In the genomic region with DNA sequence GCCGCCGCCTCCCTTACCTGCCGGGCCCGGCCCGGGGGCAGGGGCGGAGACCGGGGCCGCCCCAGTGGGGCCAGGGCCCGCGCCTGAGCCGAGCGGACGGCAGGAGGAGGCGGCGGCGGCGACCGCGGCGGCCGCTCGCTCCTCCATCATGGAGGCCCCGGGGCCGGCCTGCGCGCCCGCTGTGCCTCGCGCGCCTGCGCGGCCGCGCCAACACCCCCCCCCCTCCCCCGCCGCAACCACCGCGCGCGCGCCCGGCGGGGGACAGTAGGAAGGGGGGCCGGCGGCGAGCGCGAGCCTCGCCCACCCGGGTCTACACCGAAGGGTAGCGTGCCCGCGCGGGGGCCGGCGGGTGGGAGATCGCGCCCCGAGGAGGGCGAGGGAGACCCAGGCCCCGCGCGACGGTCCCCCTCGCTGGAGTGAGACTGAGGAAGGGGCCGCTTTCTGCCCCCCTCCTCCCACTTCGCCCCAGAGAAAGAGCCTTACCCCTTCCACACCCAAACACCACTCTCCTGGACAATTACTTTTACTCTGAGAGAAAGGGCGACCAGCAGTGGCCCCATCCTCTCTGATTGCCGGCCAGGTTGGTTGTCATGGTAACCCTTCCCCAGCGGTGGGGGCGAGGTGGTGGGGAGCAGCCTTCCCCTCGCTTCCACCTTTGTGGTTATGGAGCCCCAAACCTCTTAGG, we compare ENCODE assay signal across 8 cellular contexts. TPM values are rescaled to one million over a fixed set of nuclear protein-coding genes. Genes with fewer than 3 reads are reported as not detected.
A peak's percentile ranks its signal among the peaks of the same experiment; 100 is the strongest.
DNase-seq lines count a peak whose midpoint lies in the region; ATAC-seq and TF ChIP-seq lines count a peak whose summit lies in the region.

A gene with protein sequence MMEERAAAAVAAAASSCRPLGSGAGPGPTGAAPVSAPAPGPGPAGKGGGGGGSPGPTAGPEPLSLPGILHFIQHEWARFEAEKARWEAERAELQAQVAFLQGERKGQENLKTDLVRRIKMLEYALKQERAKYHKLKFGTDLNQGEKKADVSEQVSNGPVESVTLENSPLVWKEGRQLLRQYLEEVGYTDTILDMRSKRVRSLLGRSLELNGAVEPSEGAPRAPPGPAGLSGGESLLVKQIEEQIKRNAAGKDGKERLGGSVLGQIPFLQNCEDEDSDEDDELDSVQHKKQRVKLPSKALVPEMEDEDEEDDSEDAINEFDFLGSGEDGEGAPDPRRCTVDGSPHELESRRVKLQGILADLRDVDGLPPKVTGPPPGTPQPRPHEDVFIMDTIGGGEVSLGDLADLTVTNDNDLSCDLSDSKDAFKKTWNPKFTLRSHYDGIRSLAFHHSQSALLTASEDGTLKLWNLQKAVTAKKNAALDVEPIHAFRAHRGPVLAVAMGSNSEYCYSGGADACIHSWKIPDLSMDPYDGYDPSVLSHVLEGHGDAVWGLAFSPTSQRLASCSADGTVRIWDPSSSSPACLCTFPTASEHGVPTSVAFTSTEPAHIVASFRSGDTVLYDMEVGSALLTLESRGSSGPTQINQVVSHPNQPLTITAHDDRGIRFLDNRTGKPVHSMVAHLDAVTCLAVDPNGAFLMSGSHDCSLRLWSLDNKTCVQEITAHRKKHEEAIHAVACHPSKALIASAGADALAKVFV (minus strand): TSS at position 170 of the 685 bp plus-strand sequence. CDS start 20 bp downstream, at position 150.

- H3K4me1 ChIP-seq in OCI-LY1 (ENCODE audit: insufficient read depth, low read length, severe bottlenecking) = peaks cover 51% of the 10 kb centered on the region
- peaks cover 9 to 35% of the 10 kb centered on the region in 2 donors for H3K4me1 ChIP-seq in thyroid gland

- TF ChIP-seq CTCF in GM13976 (IDR thresholded peaks at IDR 0.05; ENCODE audit: borderline replicate concordance, control extremely low read depth, extremely low read depth, insufficient read depth, missing control alignments) (no peak), OCI-LY1 (IDR thresholded peaks at IDR 0.05; ENCODE audit: low read length) (no peak), fibroblast of the aortic adventitia (IDR thresholded peaks at IDR 0.05; ENCODE audit: insufficient read depth, low read length) (no peak), neural cell (IDR thresholded peaks at IDR 0.05; ENCODE audit: poor library complexity, severe bottlenecking) (no peak), thyroid gland (IDR thresholded peaks at IDR 0.05) (no peak)

- intact Hi-C loops in thyroid gland (cut with DNase I) = loop anchor here (5.0 kb wide), 1 partner anchor 34 kb away; no protein-coding TSS in a partner anchor

- no peaks in the 10 kb centered on the region for H4K20me1 ChIP-seq in OCI-LY1 (ENCODE audit: insufficient read depth, low read length)
- peaks cover 18% of the 10 kb centered on the region for H4K20me1 ChIP-seq in neural cell (ENCODE audit: insufficient read depth)

- H3K36me3 ChIP-seq in OCI-LY1 (ENCODE audit: insufficient read depth, low read length) (peaks cover 19% of the 10 kb centered on the region; the same call in 1 of the 2 replicates), neural cell (ENCODE audit: insufficient read depth, low read length) (no peaks in the 10 kb centered on the region), thyroid gland (no peaks in the 10 kb centered on the region)

- TF ChIP-seq RAD21 in neural cell (conservative IDR thresholded peaks at IDR 0.05) = no peak

- H3K9me3 ChIP-seq in OCI-LY1 (ENCODE audit: low read length) = no peaks in the 10 kb centered on the region
- H3K9me3 ChIP-seq in neural cell (ENCODE audit: low read length) = no peaks in the 10 kb centered on the region
- H3K9me3 ChIP-seq in thyroid gland = no peaks in the 10 kb centered on the region

- H3K9ac ChIP-seq in OCI-LY1 (ENCODE audit: low read length) (peak within 1 kb of the TSS; percentile 91), neural cell (ENCODE audit: low read length) (peak within 1 kb of the TSS; percentile 99)

- H3K79me2 ChIP-seq in OCI-LY1 (ENCODE audit: insufficient read depth, low read length) = peaks cover 42% of the 10 kb centered on the region
- peaks cover 48% of the 10 kb centered on the region for H3K79me2 ChIP-seq in neural cell (replicated peaks; ENCODE audit: insufficient read depth, low read length)

- no peaks in the 10 kb centered on the region for H3F3A ChIP-seq in OCI-LY1 (ENCODE audit: insufficient read depth, low read length)
- no peaks in the 10 kb centered on the region for H3F3A ChIP-seq in neural cell (ENCODE audit: insufficient read depth, low read length, poor library complexity, severe bottlenecking)

- peak within 1 kb of the TSS; percentile 86 for H3K4me3 ChIP-seq in OCI-LY1 (ENCODE audit: low read depth, low read length, poor library complexity, severe bottlenecking)
- peak within 1 kb of the TSS; percentile 95 for H3K4me3 ChIP-seq in fibroblast of the aortic adventitia (ENCODE audit: low read depth, low read length)
- H3K4me3 ChIP-seq in neural cell (ENCODE audit: low read length) = peak within 1 kb of the TSS; percentile 98
- peak within 1 kb of the TSS; percentile 62 to 99 (median 66) for H3K4me3 ChIP-seq in thyroid gland (replicated peaks in 1 of 3)

- in situ Hi-C loops in GM13976 (cut with MboI; ENCODE audit: low sequenced_read_pairs, unreplicated experiment) = no loop called here

- H3K27me3 ChIP-seq in OCI-LY1 (ENCODE audit: insufficient read depth, low read length) = no peaks in the 10 kb centered on the region
- H3K27me3 ChIP-seq in neural cell (ENCODE audit: insufficient read depth, low read depth, low read length) = no peaks in the 10 kb centered on the region
- no peaks in the 10 kb centered on the region for H3K27me3 ChIP-seq in thyroid gland

- ATAC-seq in HG02943 (IDR thresholded peaks at IDR 0.05; ENCODE audit: low read depth, unreplicated experiment) = peak; percentile 46
- no peak for ATAC-seq in HG02870 (IDR thresholded peaks at IDR 0.05; ENCODE audit: unreplicated experiment)

- H3K27ac ChIP-seq in OCI-LY1 (ENCODE audit: low read depth, low read length, poor library complexity, severe bottlenecking) (peak within 1 kb of the TSS; percentile 2), neural cell (ENCODE audit: low read length) (peak within 1 kb of the TSS; percentile 98), thyroid gland (peak within 1 kb of the TSS; percentile 71 to 90 (median 85))

- H3K4me2 ChIP-seq in OCI-LY1 (ENCODE audit: low read length) (peak within 1 kb of the TSS; percentile 75), neural cell (ENCODE audit: low read length) (peak within 1 kb of the TSS; percentile 65)

- peak; percentile 44 to 66 for TF ChIP-seq POLR2A in thyroid gland (IDR thresholded peaks at IDR 0.05)

- H3K9me2 ChIP-seq in OCI-LY1 (ENCODE audit: low read depth, low read length) (no peaks in the 10 kb centered on the region), neural cell (ENCODE audit: insufficient read depth, low read length) (no peaks in the 10 kb centered on the region)

- DNase-seq in GM13976 (ENCODE audit: low spot score) (peak; percentile 91), fibroblast of the aortic adventitia (ENCODE audit: low read depth) (no peak), thyroid gland (peak; percentile 43 to 44)
- peak; percentile 51 for DNase-seq in activated T-helper 9 cell treated with anti-CD3 and anti-CD28 coated beads, Interleukin-2, amount 50 U/mL, for 16 hours (ENCODE audit: low read depth)

- 0 to 1% methylated on average over 1 to 8 of the region's 73 CpGs for WGBS in thyroid gland, 2 donors

- TF ChIP-seq EP300 in neural cell (conservative IDR thresholded peaks at IDR 0.05; ENCODE audit: poor library complexity, severe bottlenecking) = no peak

- H2AFZ ChIP-seq in OCI-LY1 (ENCODE audit: low read length) = no peak within 1 kb of the TSS
- H2AFZ ChIP-seq in neural cell (ENCODE audit: low read depth, low read length) = peak within 1 kb of the TSS; percentile 40

TF ChIP-seq in neural cell, 6 proteins besides CTCF, POLR2A, EP300 and RAD21:
- TF ChIP-seq POLR2AphosphoS5 (IDR thresholded peaks at IDR 0.05) (peak; percentile 77), MXI1 (conservative IDR thresholded peaks at IDR 0.05; ENCODE audit: poor library complexity, severe bottlenecking) (no peak), SMC3 (conservative IDR thresholded peaks at IDR 0.05; ENCODE audit: poor library complexity) (no peak), TAF1 (IDR thresholded peaks at IDR 0.05; ENCODE audit: low read depth) (no peak), EZH2 (IDR thresholded peaks at IDR 0.05; ENCODE audit: borderline replicate concordance, insufficient read depth, low read length, poor library complexity, severe bottlenecking) (no peak)
- TF ChIP-seq, protein P1, sequence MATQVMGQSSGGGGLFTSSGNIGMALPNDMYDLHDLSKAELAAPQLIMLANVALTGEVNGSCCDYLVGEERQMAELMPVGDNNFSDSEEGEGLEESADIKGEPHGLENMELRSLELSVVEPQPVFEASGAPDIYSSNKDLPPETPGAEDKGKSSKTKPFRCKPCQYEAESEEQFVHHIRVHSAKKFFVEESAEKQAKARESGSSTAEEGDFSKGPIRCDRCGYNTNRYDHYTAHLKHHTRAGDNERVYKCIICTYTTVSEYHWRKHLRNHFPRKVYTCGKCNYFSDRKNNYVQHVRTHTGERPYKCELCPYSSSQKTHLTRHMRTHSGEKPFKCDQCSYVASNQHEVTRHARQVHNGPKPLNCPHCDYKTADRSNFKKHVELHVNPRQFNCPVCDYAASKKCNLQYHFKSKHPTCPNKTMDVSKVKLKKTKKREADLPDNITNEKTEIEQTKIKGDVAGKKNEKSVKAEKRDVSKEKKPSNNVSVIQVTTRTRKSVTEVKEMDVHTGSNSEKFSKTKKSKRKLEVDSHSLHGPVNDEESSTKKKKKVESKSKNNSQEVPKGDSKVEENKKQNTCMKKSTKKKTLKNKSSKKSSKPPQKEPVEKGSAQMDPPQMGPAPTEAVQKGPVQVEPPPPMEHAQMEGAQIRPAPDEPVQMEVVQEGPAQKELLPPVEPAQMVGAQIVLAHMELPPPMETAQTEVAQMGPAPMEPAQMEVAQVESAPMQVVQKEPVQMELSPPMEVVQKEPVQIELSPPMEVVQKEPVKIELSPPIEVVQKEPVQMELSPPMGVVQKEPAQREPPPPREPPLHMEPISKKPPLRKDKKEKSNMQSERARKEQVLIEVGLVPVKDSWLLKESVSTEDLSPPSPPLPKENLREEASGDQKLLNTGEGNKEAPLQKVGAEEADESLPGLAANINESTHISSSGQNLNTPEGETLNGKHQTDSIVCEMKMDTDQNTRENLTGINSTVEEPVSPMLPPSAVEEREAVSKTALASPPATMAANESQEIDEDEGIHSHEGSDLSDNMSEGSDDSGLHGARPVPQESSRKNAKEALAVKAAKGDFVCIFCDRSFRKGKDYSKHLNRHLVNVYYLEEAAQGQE (IDR thresholded peaks at IDR 0.05; ENCODE audit: borderline replicate concordance) = peak; percentile 73

RNA-seq across cellular contexts. Expression of the gene that starts here (rescaled TPM):
- total RNA-seq in fibroblast of the aortic adventitia (ENCODE audit: low replicate concordance) (45.3 and 45.9 TPM in 2 replicates), thyroid gland (10 to 100 TPM; 54.1 to 73.4 (median 67.7) TPM)
- polyA plus RNA-seq in neural cell = 153 and 203 TPM in 2 replicates
- 192 and 223 TPM in 2 replicates for polyA minus RNA-seq in neural cell

Comparison
In these comparisons a context has a peak if more than half of its experiments do, and no peak if none do; other contexts are left out.
1. H3K27ac ChIP-seq: peak in every context shown above with its lines; median percentile 98 in neural cell; 85 in thyroid gland; 2 in OCI-LY1.